Comparison of ENCODE assay signal across 8 cellular contexts in genomic region chr12:53223391-53224267, GRCh38. TPM values are rescaled to one million over a fixed set of nuclear protein-coding genes. Genes with fewer than 3 reads are reported as not detected.
DNase-seq lines count a peak whose midpoint lies in the region; ATAC-seq and TF ChIP-seq lines count a peak whose summit lies in the region.
"Had no signal": no experiment of that assay in that cellular context is flagged by ENCODE, and none has a peak within 500 bp of the region (broad histone marks: within the 10 kb centered on the region; RNA-seq: fewer than 3 reads in every experiment).

No MANE protein-coding gene starts in this region.

- no peak for ATAC-seq in HG02588 (IDR thresholded peaks at IDR 0.05; ENCODE audit: unreplicated experiment)

- no peaks in the 10 kb centered on the region for H3K27me3 ChIP-seq in hepatocyte
- no peaks in the 10 kb centered on the region for H3K27me3 ChIP-seq in stomach smooth muscle (ENCODE audit: control insufficient read depth in 1 of 2, insufficient read depth in 2 of 2, low read length in 2 of 2)

- peaks cover 42% of the 10 kb centered on the region for H3K4me1 ChIP-seq in hepatocyte (ENCODE audit: insufficient read depth)
- H3K4me1 ChIP-seq in stomach smooth muscle (ENCODE audit: control insufficient read depth, insufficient read depth, low read length) = peaks cover 52% of the 10 kb centered on the region

- H3K9me3 ChIP-seq in hepatocyte (ENCODE audit: low read depth) (no peaks in the 10 kb centered on the region), stomach smooth muscle (ENCODE audit: control insufficient read depth in 2 of 2, low read length in 2 of 2) (no peaks in the 10 kb centered on the region)

- peaks cover 16% of the 10 kb centered on the region for H3K79me2 ChIP-seq in hepatocyte

- H3K36me3 ChIP-seq in hepatocyte (replicated peaks; ENCODE audit: insufficient read depth, low read depth) (no peaks in the 10 kb centered on the region), stomach smooth muscle (ENCODE audit: control insufficient read depth in 2 of 2, insufficient read depth in 2 of 2, low read length in 2 of 2) (peaks cover 0 to 6% of the 10 kb centered on the region in 2 donors)

- peak overlapping the region; percentile 98 for H3K4me2 ChIP-seq in hepatocyte

- H3K27ac ChIP-seq in adipose tissue (ENCODE audit: low read depth, low read length) (peak overlapping the region; percentile 68), hepatocyte (peak overlapping the region; percentile 100), stomach smooth muscle (ENCODE audit: low read length) (peak overlapping the region; percentile 99)

- no peak overlapping the region for H2AFZ ChIP-seq in hepatocyte

- TF ChIP-seq CTCF in NB4 (IDR thresholded peaks at IDR 0.05; ENCODE audit: low read depth, low read length) (no peak), hepatocyte (IDR thresholded peaks at IDR 0.05; ENCODE audit: poor library complexity) (no peak)

- no peaks in the 10 kb centered on the region for H4K20me1 ChIP-seq in hepatocyte (ENCODE audit: insufficient read depth, poor library complexity, severe bottlenecking)

- no peak overlapping the region for H3K4me3 ChIP-seq in NB4 (ENCODE audit: low read depth, low read length)
- H3K4me3 ChIP-seq in hepatocyte = no peak overlapping the region
- H3K4me3 ChIP-seq in stomach smooth muscle (ENCODE audit: low read length in 2 of 2) = peak overlapping the region in 1 of 2 donors; percentile 56

- WGBS in adipose tissue, 3 donors = 27 to 47% (median 28%) methylated on average over 17 to 21 of the region's 21 CpGs
- 58% methylated on average over 9 of the region's 21 CpGs for WGBS in hepatocyte (ENCODE audit: low lambda C conversion rate, missing lambda C conversion rate)

- no peaks in the 10 kb centered on the region for H3K9me2 ChIP-seq in hepatocyte (replicated peaks; ENCODE audit: insufficient read depth)

- no peak for TF ChIP-seq POLR2A in NB4 (IDR thresholded peaks at IDR 0.05; ENCODE audit: extremely low read depth, insufficient read length)

- H3K9ac ChIP-seq in stomach smooth muscle (ENCODE audit: low read length in 2 of 2) = peak overlapping the region; percentile 42

- DNase-seq in NB4 (ENCODE audit: low read depth) (peak; percentile 39), hepatocyte (ENCODE audit: low spot score) (peak; percentile 80), GDM1 (lab: John Stamatoyannopoulos, UW) (no peak), NCI-H2196 (lab: John Stamatoyannopoulos, UW; ENCODE audit: unreplicated experiment) (no peak)

RNA-seq across cellular contexts. Expression of gene RARG, which starts 8.4 kb away (rescaled TPM):
- polyA plus RNA-seq in adipose tissue (10 to 100 TPM in 1 of 3 donors, 1 to 10 TPM in 2; 4.5 to 31.0 (median 9.4) TPM), hepatocyte (24.7 and 28.1 TPM in 2 replicates)
- 15.1 and 20.9 TPM in 2 replicates for total RNA-seq in hepatocyte

RNA-seq across cellular contexts. Expression of gene ITGB7, which starts 16.6 kb away (rescaled TPM):
- polyA plus RNA-seq in adipose tissue (1 to 10 TPM; 1.9 to 3.0 (median 2.3) TPM), hepatocyte (1.0 TPM in 1 of 2 replicates, not detected in the other)
- 0.23 TPM in 1 of 2 replicates, not detected in the other for total RNA-seq in hepatocyte
- total RNA-seq: NCI-H460 had no signal

RNA-seq across cellular contexts. Expression of gene CSAD, which starts 42.9 kb away (rescaled TPM):
- polyA plus RNA-seq in adipose tissue (100 to 1,000 TPM in 1 of 3 donors, 10 to 100 TPM in 2; 36.3 to 167 (median 91.0) TPM), hepatocyte (14.3 and 15.7 TPM in 2 replicates)
- 14.1 and 16.8 TPM in 2 replicates for total RNA-seq in hepatocyte

RNA-seq across cellular contexts. Expression of gene ZNF740, which starts 43.1 kb away (rescaled TPM):
- polyA plus RNA-seq in adipose tissue = 1 to 10 TPM; 6.3 to 9.2 (median 9.1) TPM
- total RNA-seq in hepatocyte = 13.2 and 23.2 TPM in 2 replicates
- 4.4 and 4.6 TPM in 2 replicates for polyA plus RNA-seq in hepatocyte

RNA-seq across cellular contexts. Expression of gene ESPL1, which starts 44.5 kb away (rescaled TPM):
- polyA plus RNA-seq in adipose tissue = under 1 TPM; 0.08 to 0.55 (median 0.45) TPM
- total RNA-seq in hepatocyte = 7.6 and 9.0 TPM in 2 replicates
- 4.4 and 5.8 TPM in 2 replicates for polyA plus RNA-seq in hepatocyte

Comparison
In these comparisons a context has a peak if more than half of its experiments do, and no peak if none do; other contexts are left out.
1. DNase-seq: peak in NB4 (single experiment) and hepatocyte (single experiment); none in GDM1 (single experiment) and NCI-H2196 (single experiment).
2. Peak in every context shown above with its lines, with median percentiles within 50 percentile points of each other: H3K27ac ChIP-seq.